6 cellular contexts compared by ENCODE assay signal in the genomic region with DNA sequence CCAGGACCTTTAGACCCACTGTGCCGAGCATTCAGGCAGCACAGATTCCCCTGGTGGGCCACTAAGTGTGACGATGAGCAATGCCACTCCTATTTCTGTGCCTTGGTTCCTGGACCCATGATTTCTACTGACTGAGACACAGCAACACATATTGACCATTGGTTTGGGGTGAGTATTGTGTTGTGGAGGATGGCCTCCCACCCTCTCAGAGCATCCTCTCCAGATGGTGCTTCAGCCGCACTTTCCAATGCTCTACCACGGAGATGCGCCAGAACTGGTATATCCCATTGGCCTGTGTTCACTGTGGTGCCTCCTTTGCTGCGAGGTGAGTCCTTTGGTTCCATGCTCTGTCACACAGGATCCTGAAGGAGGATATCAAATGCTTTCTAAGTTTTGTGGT. TPM values are rescaled to one million over a fixed set of nuclear protein-coding genes. Genes with fewer than 3 reads are reported as not detected.
"Had no signal": no experiment of that assay in that cellular context is flagged by ENCODE, and none has a peak within 500 bp of the region (broad histone marks: within the 10 kb centered on the region; RNA-seq: fewer than 3 reads in every experiment).

No MANE protein-coding gene starts in this region.

- H3K4me3 ChIP-seq: GM23338 had no signal

- H3K27ac Mint-ChIP-seq: GM23338, H9 had no signal

- H3K4me3 Mint-ChIP-seq: GM23338, H9 had no signal

- DNase-seq: HCEC 1CT, IMR-90 had no signal

- H3K9me3 Mint-ChIP-seq: GM23338, H9 had no signal

- H3K4me1 Mint-ChIP-seq: GM23338, H9 had no signal

RNA-seq across cellular contexts. Expression of a gene that starts 10.1 kb away (rescaled TPM):
- total RNA-seq: HT-29, IMR-90 had no signal
- polyA plus RNA-seq: GM23338 had no signal

RNA-seq across cellular contexts. Expression of a gene that starts 32.3 kb away (rescaled TPM):
- total RNA-seq: GM23338, H1, H9, HT-29 had no signal
- polyA plus RNA-seq: GM23338, H1, IMR-90 had no signal

RNA-seq across cellular contexts. Expression of a gene that starts 58.2 kb away (rescaled TPM):
- total RNA-seq: GM23338, H1, H9, IMR-90 had no signal
- polyA plus RNA-seq: GM23338, H1, IMR-90 had no signal
